1 cellular context compared by ENCODE assay signal in genomic region chr1:248873993-248874671, GRCh38.
TF ChIP-seq lines count a peak whose summit lies in the region.

No MANE protein-coding gene starts in this region.

TF ChIP-seq in HepG2, 621 proteins besides CTCF, POLR2A, EP300 and RAD21 (continued from another document and continues in another):
- TF ChIP-seq, protein P1, sequence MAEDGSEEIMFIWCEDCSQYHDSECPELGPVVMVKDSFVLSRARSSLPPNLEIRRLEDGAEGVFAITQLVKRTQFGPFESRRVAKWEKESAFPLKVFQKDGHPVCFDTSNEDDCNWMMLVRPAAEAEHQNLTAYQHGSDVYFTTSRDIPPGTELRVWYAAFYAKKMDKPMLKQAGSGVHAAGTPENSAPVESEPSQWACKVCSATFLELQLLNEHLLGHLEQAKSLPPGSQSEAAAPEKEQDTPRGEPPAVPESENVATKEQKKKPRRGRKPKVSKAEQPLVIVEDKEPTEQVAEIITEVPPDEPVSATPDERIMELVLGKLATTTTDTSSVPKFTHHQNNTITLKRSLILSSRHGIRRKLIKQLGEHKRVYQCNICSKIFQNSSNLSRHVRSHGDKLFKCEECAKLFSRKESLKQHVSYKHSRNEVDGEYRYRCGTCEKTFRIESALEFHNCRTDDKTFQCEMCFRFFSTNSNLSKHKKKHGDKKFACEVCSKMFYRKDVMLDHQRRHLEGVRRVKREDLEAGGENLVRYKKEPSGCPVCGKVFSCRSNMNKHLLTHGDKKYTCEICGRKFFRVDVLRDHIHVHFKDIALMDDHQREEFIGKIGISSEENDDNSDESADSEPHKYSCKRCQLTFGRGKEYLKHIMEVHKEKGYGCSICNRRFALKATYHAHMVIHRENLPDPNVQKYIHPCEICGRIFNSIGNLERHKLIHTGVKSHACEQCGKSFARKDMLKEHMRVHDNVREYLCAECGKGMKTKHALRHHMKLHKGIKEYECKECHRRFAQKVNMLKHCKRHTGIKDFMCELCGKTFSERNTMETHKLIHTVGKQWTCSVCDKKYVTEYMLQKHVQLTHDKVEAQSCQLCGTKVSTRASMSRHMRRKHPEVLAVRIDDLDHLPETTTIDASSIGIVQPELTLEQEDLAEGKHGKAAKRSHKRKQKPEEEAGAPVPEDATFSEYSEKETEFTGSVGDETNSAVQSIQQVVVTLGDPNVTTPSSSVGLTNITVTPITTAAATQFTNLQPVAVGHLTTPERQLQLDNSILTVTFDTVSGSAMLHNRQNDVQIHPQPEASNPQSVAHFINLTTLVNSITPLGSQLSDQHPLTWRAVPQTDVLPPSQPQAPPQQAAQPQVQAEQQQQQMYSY (CRISPR knock-in tag; IDR thresholded peaks at IDR 0.05): no peak
- TF ChIP-seq ZNF362 (CRISPR knock-in tag; IDR thresholded peaks at IDR 0.05; ENCODE audit: borderline replicate concordance) (no peak), ATF7-NPFF (CRISPR knock-in tag; IDR thresholded peaks at IDR 0.05; ENCODE audit: low read depth) (0 out of 2 replicates have a peak, but pooled peaks have one; percentile 15), TGIF2 (CRISPR knock-in tag; IDR thresholded peaks at IDR 0.05) (no peak), HIVEP1 (CRISPR knock-in tag; IDR thresholded peaks at IDR 0.05) (no peak), ZFX (CRISPR knock-in tag; IDR thresholded peaks at IDR 0.05; ENCODE audit: low read depth) (no peak), ZNF766 (CRISPR knock-in tag; IDR thresholded peaks at IDR 0.05; ENCODE audit: borderline replicate concordance) (peak; percentile 12), ZNF879 (CRISPR knock-in tag; IDR thresholded peaks at IDR 0.05) (no peak), NFE2L1 (CRISPR knock-in tag; IDR thresholded peaks at IDR 0.05; ENCODE audit: borderline replicate concordance) (no peak), ZNF75D (CRISPR knock-in tag; IDR thresholded peaks at IDR 0.05; ENCODE audit: borderline replicate concordance) (no peak), ZNF747 (CRISPR knock-in tag; IDR thresholded peaks at IDR 0.05; ENCODE audit: borderline replicate concordance) (peak; percentile 52; the same call in 1 of the 2 replicates), ZNF639 (CRISPR knock-in tag; conservative IDR thresholded peaks at IDR 0.05) (no peak), FOSL2 (CRISPR knock-in tag; IDR thresholded peaks at IDR 0.05) (peak; percentile 80), NCOR1 (IDR thresholded peaks at IDR 0.05; ENCODE audit: borderline replicate concordance, low read length) (peak; percentile 41; the same call in 1 of the 2 replicates), XRCC5 (optimal IDR thresholded peaks at IDR 0.05; ENCODE audit: low read length) (peak; percentile 6), ZNF414 (CRISPR knock-in tag; IDR thresholded peaks at IDR 0.05) (no peak), ZNF652 (CRISPR knock-in tag; IDR thresholded peaks at IDR 0.05; ENCODE audit: borderline replicate concordance, low read depth) (no peak), ZNF547 (CRISPR knock-in tag; IDR thresholded peaks at IDR 0.05) (no peak), FOXA1 (IDR thresholded peaks at IDR 0.05) (no peak), FOXA1 (CRISPR knock-in tag; IDR thresholded peaks at IDR 0.05) (peak; percentile 31; the same call in 1 of the 2 replicates), STAG1 (CRISPR knock-in tag; IDR thresholded peaks at IDR 0.05) (no peak), GTF3A (CRISPR knock-in tag; conservative IDR thresholded peaks at IDR 0.05) (no peak), ZNF235 (CRISPR knock-in tag; IDR thresholded peaks at IDR 0.05; ENCODE audit: borderline replicate concordance) (no peak; the same call in 1 of the 2 replicates), FOXK2 (IDR thresholded peaks at IDR 0.05) (no peak), HOXA3 (CRISPR knock-in tag; IDR thresholded peaks at IDR 0.05) (peak; percentile 35; the same call in 1 of the 2 replicates), TFE3 (CRISPR knock-in tag; IDR thresholded peaks at IDR 0.05) (no peak), TOE1 (CRISPR knock-in tag; IDR thresholded peaks at IDR 0.05) (no peak), ZNF224 (CRISPR knock-in tag; IDR thresholded peaks at IDR 0.05) (no peak), ZFP37 (CRISPR knock-in tag; IDR thresholded peaks at IDR 0.05; ENCODE audit: borderline replicate concordance) (no peak), IRF9 (CRISPR knock-in tag; IDR thresholded peaks at IDR 0.05; ENCODE audit: borderline replicate concordance) (no peak), CBX1 (IDR thresholded peaks at IDR 0.05; ENCODE audit: low read depth) (no peak), ZNF367 (CRISPR knock-in tag; IDR thresholded peaks at IDR 0.05; ENCODE audit: borderline replicate concordance) (no peak), XBP1 (CRISPR knock-in tag; IDR thresholded peaks at IDR 0.05) (0 out of 2 replicates have a peak, but pooled peaks have one; percentile 10), GABPA (IDR thresholded peaks at IDR 0.05; ENCODE audit: low read depth, low read length) (no peak), GABPA (CRISPR knock-in tag; IDR thresholded peaks at IDR 0.05; ENCODE audit: low read depth) (no peak), ZNF44 (CRISPR knock-in tag; IDR thresholded peaks at IDR 0.05) (no peak), AKAP8 (CRISPR knock-in tag; IDR thresholded peaks at IDR 0.05) (no peak), EHMT2 (IDR thresholded peaks at IDR 0.05; ENCODE audit: borderline replicate concordance, low read depth, low read length) (peak; percentile 34; the same call in 1 of the 2 replicates), TOPORS (CRISPR knock-in tag; IDR thresholded peaks at IDR 0.05) (0 out of 2 replicates have a peak, but pooled peaks have one; percentile 54), MIER3 (CRISPR knock-in tag; IDR thresholded peaks at IDR 0.05; ENCODE audit: borderline replicate concordance) (no peak), ZNF24 (IDR thresholded peaks at IDR 0.05) (peak; percentile 97), KDM3A (CRISPR knock-in tag; IDR thresholded peaks at IDR 0.05; ENCODE audit: low read depth) (no peak)
- TF ChIP-seq, protein P2, sequence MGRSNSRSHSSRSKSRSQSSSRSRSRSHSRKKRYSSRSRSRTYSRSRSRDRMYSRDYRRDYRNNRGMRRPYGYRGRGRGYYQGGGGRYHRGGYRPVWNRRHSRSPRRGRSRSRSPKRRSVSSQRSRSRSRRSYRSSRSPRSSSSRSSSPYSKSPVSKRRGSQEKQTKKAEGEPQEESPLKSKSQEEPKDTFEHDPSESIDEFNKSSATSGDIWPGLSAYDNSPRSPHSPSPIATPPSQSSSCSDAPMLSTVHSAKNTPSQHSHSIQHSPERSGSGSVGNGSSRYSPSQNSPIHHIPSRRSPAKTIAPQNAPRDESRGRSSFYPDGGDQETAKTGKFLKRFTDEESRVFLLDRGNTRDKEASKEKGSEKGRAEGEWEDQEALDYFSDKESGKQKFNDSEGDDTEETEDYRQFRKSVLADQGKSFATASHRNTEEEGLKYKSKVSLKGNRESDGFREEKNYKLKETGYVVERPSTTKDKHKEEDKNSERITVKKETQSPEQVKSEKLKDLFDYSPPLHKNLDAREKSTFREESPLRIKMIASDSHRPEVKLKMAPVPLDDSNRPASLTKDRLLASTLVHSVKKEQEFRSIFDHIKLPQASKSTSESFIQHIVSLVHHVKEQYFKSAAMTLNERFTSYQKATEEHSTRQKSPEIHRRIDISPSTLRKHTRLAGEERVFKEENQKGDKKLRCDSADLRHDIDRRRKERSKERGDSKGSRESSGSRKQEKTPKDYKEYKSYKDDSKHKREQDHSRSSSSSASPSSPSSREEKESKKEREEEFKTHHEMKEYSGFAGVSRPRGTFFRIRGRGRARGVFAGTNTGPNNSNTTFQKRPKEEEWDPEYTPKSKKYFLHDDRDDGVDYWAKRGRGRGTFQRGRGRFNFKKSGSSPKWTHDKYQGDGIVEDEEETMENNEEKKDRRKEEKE (IDR thresholded peaks at IDR 0.05): no peak
- TF ChIP-seq, protein P3, sequence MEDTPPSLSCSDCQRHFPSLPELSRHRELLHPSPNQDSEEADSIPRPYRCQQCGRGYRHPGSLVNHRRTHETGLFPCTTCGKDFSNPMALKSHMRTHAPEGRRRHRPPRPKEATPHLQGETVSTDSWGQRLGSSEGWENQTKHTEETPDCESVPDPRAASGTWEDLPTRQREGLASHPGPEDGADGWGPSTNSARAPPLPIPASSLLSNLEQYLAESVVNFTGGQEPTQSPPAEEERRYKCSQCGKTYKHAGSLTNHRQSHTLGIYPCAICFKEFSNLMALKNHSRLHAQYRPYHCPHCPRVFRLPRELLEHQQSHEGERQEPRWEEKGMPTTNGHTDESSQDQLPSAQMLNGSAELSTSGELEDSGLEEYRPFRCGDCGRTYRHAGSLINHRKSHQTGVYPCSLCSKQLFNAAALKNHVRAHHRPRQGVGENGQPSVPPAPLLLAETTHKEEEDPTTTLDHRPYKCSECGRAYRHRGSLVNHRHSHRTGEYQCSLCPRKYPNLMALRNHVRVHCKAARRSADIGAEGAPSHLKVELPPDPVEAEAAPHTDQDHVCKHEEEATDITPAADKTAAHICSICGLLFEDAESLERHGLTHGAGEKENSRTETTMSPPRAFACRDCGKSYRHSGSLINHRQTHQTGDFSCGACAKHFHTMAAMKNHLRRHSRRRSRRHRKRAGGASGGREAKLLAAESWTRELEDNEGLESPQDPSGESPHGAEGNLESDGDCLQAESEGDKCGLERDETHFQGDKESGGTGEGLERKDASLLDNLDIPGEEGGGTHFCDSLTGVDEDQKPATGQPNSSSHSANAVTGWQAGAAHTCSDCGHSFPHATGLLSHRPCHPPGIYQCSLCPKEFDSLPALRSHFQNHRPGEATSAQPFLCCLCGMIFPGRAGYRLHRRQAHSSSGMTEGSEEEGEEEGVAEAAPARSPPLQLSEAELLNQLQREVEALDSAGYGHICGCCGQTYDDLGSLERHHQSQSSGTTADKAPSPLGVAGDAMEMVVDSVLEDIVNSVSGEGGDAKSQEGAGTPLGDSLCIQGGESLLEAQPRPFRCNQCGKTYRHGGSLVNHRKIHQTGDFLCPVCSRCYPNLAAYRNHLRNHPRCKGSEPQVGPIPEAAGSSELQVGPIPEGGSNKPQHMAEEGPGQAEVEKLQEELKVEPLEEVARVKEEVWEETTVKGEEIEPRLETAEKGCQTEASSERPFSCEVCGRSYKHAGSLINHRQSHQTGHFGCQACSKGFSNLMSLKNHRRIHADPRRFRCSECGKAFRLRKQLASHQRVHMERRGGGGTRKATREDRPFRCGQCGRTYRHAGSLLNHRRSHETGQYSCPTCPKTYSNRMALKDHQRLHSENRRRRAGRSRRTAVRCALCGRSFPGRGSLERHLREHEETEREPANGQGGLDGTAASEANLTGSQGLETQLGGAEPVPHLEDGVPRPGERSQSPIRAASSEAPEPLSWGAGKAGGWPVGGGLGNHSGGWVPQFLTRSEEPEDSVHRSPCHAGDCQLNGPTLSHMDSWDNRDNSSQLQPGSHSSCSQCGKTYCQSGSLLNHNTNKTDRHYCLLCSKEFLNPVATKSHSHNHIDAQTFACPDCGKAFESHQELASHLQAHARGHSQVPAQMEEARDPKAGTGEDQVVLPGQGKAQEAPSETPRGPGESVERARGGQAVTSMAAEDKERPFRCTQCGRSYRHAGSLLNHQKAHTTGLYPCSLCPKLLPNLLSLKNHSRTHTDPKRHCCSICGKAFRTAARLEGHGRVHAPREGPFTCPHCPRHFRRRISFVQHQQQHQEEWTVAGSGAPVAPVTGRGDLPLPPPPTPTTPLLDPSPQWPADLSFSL (CRISPR knock-in tag; IDR thresholded peaks at IDR 0.05): 0 out of 2 replicates have a peak, but pooled peaks have one; percentile 10
- TF ChIP-seq, protein P4, sequence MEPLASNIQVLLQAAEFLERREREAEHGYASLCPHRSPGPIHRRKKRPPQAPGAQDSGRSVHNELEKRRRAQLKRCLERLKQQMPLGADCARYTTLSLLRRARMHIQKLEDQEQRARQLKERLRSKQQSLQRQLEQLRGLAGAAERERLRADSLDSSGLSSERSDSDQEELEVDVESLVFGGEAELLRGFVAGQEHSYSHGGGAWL (CRISPR knock-in tag; IDR thresholded peaks at IDR 0.05): no peak
